ENCODE assay signal across 8 cellular contexts in genomic region chr19:10230904-10231623, GRCh38. TPM values are rescaled to one million over a fixed set of nuclear protein-coding genes. Genes with fewer than 3 reads are reported as not detected.
DNase-seq lines count a peak whose midpoint lies in the region; ATAC-seq, FAIRE-seq and TF ChIP-seq lines count a peak whose summit lies in the region.

S1PR2 (minus strand) TSS chr19:10231331; CDS start chr19:10224905, 6,426 bp downstream.

- POLR2A ChIA-PET in PC-9 (lab: Charles Lee; ENCODE audit: unreplicated experiment) = interaction anchor here (0.6 kb wide), 1 partner anchor 39 kb away, joined by 3 read pairs; no protein-coding TSS in a partner anchor

- intact Hi-C loops in PC-9 (cut with micrococcal nuclease; ENCODE audit: unreplicated experiment) (loop anchor here (5.0 kb wide), 1 partner anchor 39 kb away; the partner anchor contains the start of gene DNMT1), esophagus squamous epithelium (cut with DNase I) (no loop called here)

- H3K4me1 ChIP-seq in PC-9 (replicated peaks; ENCODE audit: insufficient read depth) (0 out of 2 replicates have a peak, but pooled peaks cover 7% of the 10 kb centered on the region), esophagus squamous epithelium (peaks cover 13 to 57% (median 21%) of the 10 kb centered on the region in 3 donors)

- peak; percentile 68 for DNase-seq in GM18507 (ENCODE audit: extremely low spot score, insufficient read length, low read depth)
- peak; percentile 60 for DNase-seq in HK-2 (ENCODE audit: unreplicated experiment)
- peak; percentile 50 to 75 for DNase-seq in PC-9
- peak; percentile 80 to 84 for DNase-seq in activated T-cell treated with anti-CD3 and anti-CD28 coated beads, Interleukin-2, amount 50 U/mL, for 48 hours
- no peak for DNase-seq in esophagus squamous epithelium (lab: John Stamatoyannopoulos, UW)
- peak; percentile 81 for DNase-seq in naive B cell
- DNase-seq in stimulated activated naive CD4-positive, alpha-beta T cell (lab: John Stamatoyannopoulos, UW) = peak; percentile 34 to 78 (median 64)

- no peaks in the 10 kb centered on the region for H3K9me2 ChIP-seq in PC-9 (ENCODE audit: insufficient read depth)

- peak within 1 kb of the TSS; percentile 79 for H2AFZ ChIP-seq in PC-9

- no TSS peak for BruUV-seq in PC-9 (replicated peaks; lab: Mats Ljungman, UMichigan)

- ATAC-seq in naive B cell (ENCODE audit: low read depth in 2 of 2) = peak; percentile 27 to 35
- ATAC-seq in HG03378 (IDR thresholded peaks at IDR 0.05; ENCODE audit: unreplicated experiment) = no peak

- peaks cover 18 to 38% (median 35%) of the 10 kb centered on the region in 3 donors for H3K4me1 Mint-ChIP-seq in naive B cell

- peak within 1 kb of the TSS; percentile 84 for H3K4me2 ChIP-seq in PC-9

- 0% methylated on average over 10 of the region's 71 CpGs; no CpG with 5 or more reads in 1 of the 2 donors for WGBS in esophagus squamous epithelium, 2 donors

- H3F3A ChIP-seq in PC-9 (ENCODE audit: insufficient read depth, low read depth) = peaks cover 20% of the 10 kb centered on the region

- no peaks in the 10 kb centered on the region for H3K79me2 ChIP-seq in PC-9 (ENCODE audit: low read depth)

- H3K27ac ChIP-seq in PC-9 (no peak within 1 kb of the TSS), esophagus squamous epithelium (peak within 1 kb of the TSS; percentile 81 to 94 (median 88))

- H3K27me3 ChIP-seq in PC-9 (ENCODE audit: insufficient read depth, low read depth) (no peaks in the 10 kb centered on the region), esophagus squamous epithelium (no peaks in the 10 kb centered on the region)

- TF ChIP-seq POLR2A in esophagus squamous epithelium (IDR thresholded peaks at IDR 0.05) = peak in 1 of 4 donors; percentile 65

- H3K36me3 Mint-ChIP-seq in naive B cell = no peaks in the 10 kb centered on the region

- H4K20me1 ChIP-seq in PC-9 (ENCODE audit: insufficient read depth) = 0 out of 2 replicates have a peak, but pooled peaks cover 3% of the 10 kb centered on the region

- peak within 1 kb of the TSS; percentile 80 to 92 (median 88) for H3K4me3 Mint-ChIP-seq in naive B cell

- peak; percentile 80 for FAIRE-seq in GM18507 (lab: Jason Lieb, UNC)

- H3K4me3 ChIP-seq in PC-9 (peak within 1 kb of the TSS; percentile 71), esophagus squamous epithelium (peak within 1 kb of the TSS; percentile 66 to 97 (median 84))

- H3K27ac Mint-ChIP-seq in naive B cell = peak within 1 kb of the TSS; percentile 87 to 96 (median 94)

- peaks cover 0 to 5% (median 0%) of the 10 kb centered on the region in 3 donors for H3K27me3 Mint-ChIP-seq in naive B cell

- H3K9me3 Mint-ChIP-seq in naive B cell = no peaks in the 10 kb centered on the region

- H3K36me3 ChIP-seq in PC-9 (ENCODE audit: low read depth) (no peaks in the 10 kb centered on the region), esophagus squamous epithelium (no peaks in the 10 kb centered on the region)

- no peaks in the 10 kb centered on the region for H3K9me3 ChIP-seq in PC-9 (ENCODE audit: insufficient read depth, low read depth)
- no peaks in the 10 kb centered on the region for H3K9me3 ChIP-seq in esophagus squamous epithelium

- TF ChIP-seq CTCF in PC-9 (conservative IDR thresholded peaks at IDR 0.05) (no peak), esophagus squamous epithelium (IDR thresholded peaks at IDR 0.05) (peak in 1 of 6 experiments; percentile 12)

- CTCF ChIA-PET in PC-9 (lab: Charles Lee) = interaction anchor here (0.7 kb wide), 2 partner anchors 19 to 26 kb away, joined by 4 read pairs; no protein-coding TSS in a partner anchor

RNA-seq across cellular contexts. Expression of gene S1PR2, which starts in this region (rescaled TPM):
- total RNA-seq in PC-9 (2021) = 6.9 and 7.3 TPM in 2 replicates
- 1 to 10 TPM; 1.6 to 6.1 (median 3.3) TPM for total RNA-seq in esophagus squamous epithelium
- polyA plus RNA-seq in naive B cell (ENCODE audit: low read depth in 6 of 6) = under 1 TPM in 4 of 6 donors, not detected in 2; 0.06 to 0.21 (median 0.16) TPM

Comparison
In these comparisons a context has a peak if more than half of its experiments do, and no peak if none do; other contexts are left out.
1. Peak in DNase-seq and ATAC-seq in naive B cell; RNA of the gene not detected or under 1 TPM.